1 cellular context compared by ENCODE assay signal in the genomic region with DNA sequence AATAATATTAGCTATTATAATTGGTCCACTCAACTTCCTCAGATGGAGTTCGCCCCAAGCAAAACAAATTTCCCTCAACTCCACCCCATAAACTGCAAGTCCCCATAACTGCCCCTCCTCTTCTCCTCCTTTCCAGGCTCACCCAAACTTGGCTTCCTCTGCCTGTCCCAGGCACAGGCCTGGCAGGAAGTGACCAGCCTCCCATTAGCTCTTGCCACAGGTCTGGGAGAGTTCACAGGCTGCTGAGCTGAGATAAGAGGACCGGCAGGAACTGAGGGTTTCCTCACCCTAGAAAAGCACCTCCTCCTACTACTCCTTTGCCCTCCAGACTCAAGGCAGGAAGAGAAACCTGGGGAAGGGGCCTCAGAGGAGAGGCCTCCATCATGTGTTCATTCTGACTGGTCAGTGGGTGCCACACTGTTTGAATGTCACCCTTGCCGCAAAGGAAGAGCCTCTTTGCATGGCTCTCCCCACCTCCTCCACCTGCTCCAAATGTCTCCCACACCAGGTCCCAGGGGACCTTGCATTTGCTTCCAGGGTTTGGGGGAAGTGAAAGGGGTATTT.
TF ChIP-seq lines count a peak whose summit lies in the region.

No MANE protein-coding gene starts in this region.

TF ChIP-seq in SK-N-SH treated with all-trans-retinoic acid at 6 μM for 48 hours, 23 proteins besides CTCF, POLR2A, EP300 and RAD21 (continued from another document):
- no peak for TF ChIP-seq TSHZ2 (CRISPR knock-in tag; IDR thresholded peaks at IDR 0.05)
